8 cellular contexts compared by ENCODE assay signal in the genomic region with DNA sequence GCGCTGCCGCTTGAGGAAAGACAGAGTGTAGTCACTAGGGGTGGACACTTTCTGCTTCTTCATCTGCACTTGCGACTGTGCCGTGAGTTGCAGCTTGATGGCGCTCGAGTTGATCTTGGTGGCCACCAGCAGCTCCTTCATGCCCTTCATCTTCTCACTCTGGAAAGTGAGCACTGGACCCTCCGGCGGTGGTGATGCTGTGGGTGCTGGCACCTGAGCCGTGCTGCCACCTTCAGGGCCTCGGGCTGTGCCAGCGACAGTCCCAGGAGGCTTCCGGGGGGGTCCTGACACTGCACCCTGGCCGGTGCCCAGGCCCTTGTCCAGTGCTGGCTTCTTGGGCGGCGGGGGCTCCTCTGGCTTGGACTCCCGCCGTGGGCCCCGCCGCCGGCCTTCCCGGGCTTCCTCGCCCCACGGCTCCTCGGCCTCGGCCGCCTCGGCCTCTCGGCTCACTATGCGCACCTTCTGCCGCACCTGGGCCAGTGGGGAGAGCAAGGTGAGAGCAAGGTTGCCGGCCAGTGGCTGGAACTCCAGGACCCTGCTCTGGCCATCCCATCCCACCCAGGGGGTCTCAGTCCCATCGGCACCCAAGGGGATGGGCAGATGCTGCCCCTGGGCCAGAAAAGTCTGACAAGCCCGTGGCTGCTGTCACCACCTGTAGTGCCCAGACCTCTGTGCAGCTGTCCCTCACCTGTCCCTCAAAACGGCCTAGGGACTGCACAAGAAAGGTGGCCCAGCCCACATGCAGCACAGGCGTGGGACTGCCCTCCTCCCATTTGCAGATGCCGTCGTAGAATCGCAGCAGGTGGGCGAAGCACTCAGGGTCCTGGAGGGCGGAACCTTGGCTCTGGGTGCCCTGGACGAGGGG. TPM values are rescaled to one million over a fixed set of nuclear protein-coding genes. Genes with fewer than 3 reads are reported as not detected.
A peak's percentile ranks its signal among the peaks of the same experiment; 100 is the strongest.
DNase-seq lines count a peak whose midpoint lies in the region; TF ChIP-seq lines count a peak whose summit lies in the region.

No MANE protein-coding gene starts in this region.

- no peaks in the 10 kb centered on the region for H3K9me3 ChIP-seq in DOHH2 (ENCODE audit: control insufficient read depth, insufficient read depth, low read length)
- H3K9me3 ChIP-seq in Loucy (ENCODE audit: insufficient read depth, low read depth, low read length), result no peaks in the 10 kb centered on the region
- H3K9me3 ChIP-seq in neutrophil, result no peaks in the 10 kb centered on the region

- H3K27ac ChIP-seq in DOHH2 (ENCODE audit: low read depth, low read length) (no peak overlapping the region), neutrophil (peak overlapping the region; percentile 88)

- peaks cover 21% of the 10 kb centered on the region for H3K4me1 Mint-ChIP-seq in chondrocyte (ENCODE audit: low read depth)

- H3K4me2 ChIP-seq in DOHH2 (ENCODE audit: low read length) (peak overlapping the region; percentile 70; the same call in 1 of the 2 replicates), Loucy (ENCODE audit: low read depth, low read length, poor library complexity, severe bottlenecking) (peak overlapping the region; percentile 99)

- H3K27ac Mint-ChIP-seq in chondrocyte (ENCODE audit: unreplicated experiment), result peak overlapping the region; percentile 95

- no peak overlapping the region; the same call in 1 of the 2 replicates for H3K4me3 ChIP-seq in DOHH2 (ENCODE audit: low read length)
- no peak overlapping the region for H3K4me3 ChIP-seq in Loucy (ENCODE audit: low read length, poor library complexity, severe bottlenecking)
- no peak overlapping the region for H3K4me3 ChIP-seq in neutrophil (ENCODE audit: low read depth in 1 of 2, low read length in 1 of 2)

- no peaks in the 10 kb centered on the region for H3K27me3 Mint-ChIP-seq in chondrocyte (ENCODE audit: low read depth)

- H3K9me2 ChIP-seq in DOHH2 (replicated peaks; ENCODE audit: control insufficient read depth, low read length), result no peaks in the 10 kb centered on the region
- no peaks in the 10 kb centered on the region for H3K9me2 ChIP-seq in Loucy (replicated peaks; ENCODE audit: low read depth, low read length)

- peaks cover 6% of the 10 kb centered on the region for H3K36me3 Mint-ChIP-seq in chondrocyte (ENCODE audit: low read depth)

- no peaks in the 10 kb centered on the region for H3K9me3 Mint-ChIP-seq in chondrocyte (ENCODE audit: low read depth)

- H3K27me3 ChIP-seq in DOHH2 (ENCODE audit: control insufficient read depth, low read length) (no peaks in the 10 kb centered on the region), Loucy (ENCODE audit: insufficient read depth, low read length, poor library complexity, severe bottlenecking) (no peaks in the 10 kb centered on the region), neutrophil (no peaks in the 10 kb centered on the region)

- no peak for DNase-seq in chondrocyte (ENCODE audit: low spot score)
- no peak for DNase-seq in NCI-H2196 (lab: John Stamatoyannopoulos, UW; ENCODE audit: unreplicated experiment)
- DNase-seq in epidermal melanocyte (ENCODE audit: insufficient read length, low spot score), result no peak
- no peak for DNase-seq in NCI-H345 (lab: John Stamatoyannopoulos, UW)
- no peak for DNase-seq in COLO668 (lab: John Stamatoyannopoulos, UW; ENCODE audit: unreplicated experiment)

- H3K79me2 ChIP-seq in DOHH2 (ENCODE audit: control insufficient read depth, low read length) (peaks cover 38% of the 10 kb centered on the region), Loucy (ENCODE audit: insufficient read depth, low read length) (peaks cover 5% of the 10 kb centered on the region)

- TF ChIP-seq CTCF in DOHH2 (IDR thresholded peaks at IDR 0.05; ENCODE audit: low read depth, low read length, poor library complexity, severe bottlenecking) (no peak), Loucy (conservative IDR thresholded peaks at IDR 0.05; ENCODE audit: low read length) (peak; percentile 19; the same call in 1 of the 2 replicates), chondrocyte (IDR thresholded peaks at IDR 0.05) (no peak), neutrophil (IDR thresholded peaks at IDR 0.05) (no peak)

- H3K9ac ChIP-seq in Loucy (ENCODE audit: low read depth, low read length, poor library complexity, severe bottlenecking), result no peak overlapping the region

- H3K4me3 Mint-ChIP-seq in chondrocyte (ENCODE audit: unreplicated experiment), result peak overlapping the region; percentile 93

- H3K36me3 ChIP-seq in DOHH2 (ENCODE audit: control insufficient read depth, low read length), result peaks cover 83% of the 10 kb centered on the region
- no peaks in the 10 kb centered on the region for H3K36me3 ChIP-seq in Loucy (ENCODE audit: insufficient read depth, low read length)
- peaks cover 18% of the 10 kb centered on the region for H3K36me3 ChIP-seq in neutrophil

- H3F3A ChIP-seq in DOHH2 (ENCODE audit: control insufficient read depth, insufficient read depth) (peaks cover 18% of the 10 kb centered on the region), Loucy (ENCODE audit: low read depth) (no peaks in the 10 kb centered on the region)

- H4K20me1 ChIP-seq in DOHH2 (ENCODE audit: control insufficient read depth, insufficient read depth, low read depth, low read length) (no peaks in the 10 kb centered on the region), Loucy (ENCODE audit: insufficient read depth, low read length, poor library complexity, severe bottlenecking) (peaks cover 6% of the 10 kb centered on the region)

- peaks cover 53% of the 10 kb centered on the region for H3K4me1 ChIP-seq in DOHH2 (ENCODE audit: control insufficient read depth, low read length)
- H3K4me1 ChIP-seq in Loucy (ENCODE audit: insufficient read depth, low read length, poor library complexity, severe bottlenecking), result peaks cover 30% of the 10 kb centered on the region
- peaks cover 39 to 44% of the 10 kb centered on the region in 2 experiments for H3K4me1 ChIP-seq in neutrophil (ENCODE audit: control insufficient read depth in 1 of 2, insufficient read depth in 1 of 2, low read depth in 1 of 2, low read length in 1 of 2)

- H2AFZ ChIP-seq in Loucy (ENCODE audit: low read length), result no peak overlapping the region

RNA-seq across cellular contexts. Expression of a gene that starts 1.6 kb away (rescaled TPM):
- 11.3 to 17.8 TPM (median 13.4 TPM) in 3 replicates for total RNA-seq in chondrocyte

RNA-seq across cellular contexts. Expression of a gene that starts 5.8 kb away (rescaled TPM):
- 19.5 to 26.4 TPM (median 20.4 TPM) in 3 replicates for total RNA-seq in chondrocyte

RNA-seq across cellular contexts. Expression of a gene that starts 26.2 kb away (rescaled TPM):
- total RNA-seq in chondrocyte, result 183 to 198 TPM (median 190 TPM) in 3 replicates

RNA-seq across cellular contexts. Expression of a gene that starts 39.9 kb away (rescaled TPM):
- total RNA-seq in chondrocyte, result 0.17 to 0.46 TPM (median 0.35 TPM) in 3 replicates

RNA-seq across cellular contexts. Expression of a gene that starts 44.8 kb away (rescaled TPM):
- 0.65 to 1.6 TPM (median 1.2 TPM) in 3 replicates for total RNA-seq in chondrocyte
